ENCODE assay signal across 8 cellular contexts in the genomic region with DNA sequence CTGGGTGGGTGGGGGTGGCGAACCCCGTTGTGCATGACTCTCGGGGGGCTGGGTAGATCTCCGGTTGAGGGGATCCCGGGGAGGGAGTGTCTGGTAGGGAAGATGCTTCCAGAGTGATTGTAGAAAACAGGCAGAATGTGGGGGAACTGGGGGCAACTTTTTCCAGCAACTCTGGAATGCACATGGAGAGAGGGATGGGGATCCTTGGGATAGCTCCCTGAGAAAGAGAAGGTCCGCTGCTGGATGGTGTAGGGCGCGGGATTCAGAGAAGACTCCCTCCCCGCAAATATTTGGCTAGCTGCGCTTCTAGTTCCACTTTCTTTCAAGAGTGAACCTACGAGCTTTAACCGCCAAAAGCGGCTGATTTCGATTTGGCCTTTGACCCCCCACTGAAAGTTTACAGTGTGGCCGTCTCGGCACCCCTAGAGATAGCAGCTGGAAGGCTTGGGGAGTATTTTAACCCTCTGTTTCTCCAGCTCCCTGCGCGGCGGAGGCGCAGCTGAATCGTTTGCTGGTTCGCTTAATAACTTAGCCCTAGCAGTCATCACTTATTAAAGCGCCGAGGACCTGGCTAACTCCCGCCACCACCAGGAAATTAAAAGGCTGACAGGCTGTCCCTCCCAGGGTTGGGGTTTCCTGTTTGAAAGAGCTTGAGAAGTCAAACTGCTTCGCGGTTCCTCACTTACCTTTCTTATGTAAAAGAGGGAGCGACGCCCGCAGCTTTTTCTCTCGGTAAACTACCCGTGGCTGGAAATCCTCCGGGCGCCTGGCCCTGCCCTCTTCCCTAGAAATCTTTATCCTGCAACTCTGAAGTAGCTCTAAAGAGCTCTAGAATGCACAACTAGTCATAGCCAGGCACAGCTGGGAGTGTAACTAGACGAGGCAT. TPM values are rescaled to one million over a fixed set of nuclear protein-coding genes. Genes with fewer than 3 reads are reported as not detected.
A peak's percentile ranks its signal among the peaks of the same experiment; 100 is the strongest.
DNase-seq lines count a peak whose midpoint lies in the region; ATAC-seq and TF ChIP-seq lines count a peak whose summit lies in the region.

No MANE protein-coding gene starts in this region.

- H3K9me3 Mint-ChIP-seq in neural crest cell: no peaks in the 10 kb centered on the region

- peak overlapping the region; percentile 95 for H3K4me2 ChIP-seq in DND-41 (ENCODE audit: insufficient read depth, low read length)

- H3K79me2 ChIP-seq in DND-41 (ENCODE audit: insufficient read depth, low read length): no peaks in the 10 kb centered on the region

- peak; percentile 55 for ATAC-seq in DND-41 (ENCODE audit: insufficient read depth, low read depth)
- peak; percentile 92 for ATAC-seq in GM21619 (IDR thresholded peaks at IDR 0.05; ENCODE audit: unreplicated experiment)

- no peaks in the 10 kb centered on the region for H3K36me3 ChIP-seq in DND-41 (ENCODE audit: insufficient read depth, low read length)

- DNase-seq in DND-41 (peak; percentile 67), HuH-7.5 (ENCODE audit: low spot score) (peak; percentile 65), RPMI7951 (ENCODE audit: low read depth) (peak; percentile 91), foreskin fibroblast (peak; percentile 84 to 94), neural crest cell (ENCODE audit: low read depth, low spot score) (peak; percentile 50)
- DNase-seq in activated effector memory CD4-positive, alpha-beta T cell treated with Interleukin-2 at 50 U/mL for 16 hours: peak; percentile 44

- H3K4me3 ChIP-seq in DND-41 (ENCODE audit: low read depth in 1 of 2, low read length in 2 of 2) (peak overlapping the region; percentile 35 to 61; a peak in 3 of 4 replicates), foreskin fibroblast (ENCODE audit: low read depth in 1 of 2, low read length in 2 of 2) (peak overlapping the region; percentile 85 to 92)

- peaks cover 24% of the 10 kb centered on the region for H3K4me1 ChIP-seq in DND-41 (ENCODE audit: insufficient read depth, low read length)

- peak overlapping the region; percentile 73 for H2AFZ ChIP-seq in DND-41 (ENCODE audit: low read depth, low read length)

- H3K4me1 Mint-ChIP-seq in neural crest cell: peaks cover 54% of the 10 kb centered on the region

- H3K9ac ChIP-seq in DND-41 (ENCODE audit: low read depth, low read length): peak overlapping the region; percentile 48

- peak overlapping the region; percentile 89 for H3K27ac Mint-ChIP-seq in neural crest cell (ENCODE audit: unreplicated experiment)

- H3K9me3 ChIP-seq in DND-41 (ENCODE audit: insufficient read depth, low read length, severe bottlenecking): no peaks in the 10 kb centered on the region

- TF ChIP-seq CTCF in DND-41 (IDR thresholded peaks at IDR 0.05; ENCODE audit: borderline replicate concordance, extremely low read depth, low read length, poor library complexity, severe bottlenecking) (peak; percentile 49), foreskin fibroblast (IDR thresholded peaks at IDR 0.05; ENCODE audit: low read depth, low read length) (peak; percentile 58), neural crest cell (conservative IDR thresholded peaks at IDR 0.05) (peak; percentile 56)

- peaks cover 29% of the 10 kb centered on the region for H3K27me3 ChIP-seq in DND-41 (ENCODE audit: insufficient read depth, low read length, poor library complexity)

- peak overlapping the region; percentile 9; the same call in 1 of the 2 replicates for H3K27ac ChIP-seq in DND-41 (ENCODE audit: low read length)
- peak overlapping the region; percentile 17 for H3K27ac ChIP-seq in temporal lobe (ENCODE audit: low read depth, low read length)

- H3K36me3 Mint-ChIP-seq in neural crest cell (ENCODE audit: low read depth): no peaks in the 10 kb centered on the region

- no peaks in the 10 kb centered on the region for H4K20me1 ChIP-seq in DND-41 (ENCODE audit: insufficient read depth, low read length)

- no peaks in the 10 kb centered on the region for H3K27me3 Mint-ChIP-seq in neural crest cell (ENCODE audit: low read depth)

- peak overlapping the region; percentile 99 for H3K4me3 Mint-ChIP-seq in neural crest cell

RNA-seq across cellular contexts. Expression of gene PHLDB2, which starts 1.2 kb away (rescaled TPM):
- 92.6 and 122 TPM in 2 replicates for total RNA-seq in RPMI7951 (2014; rRNA removed; shearing (Covaris generic))
- total RNA-seq in neural crest cell (45.8 and 49.0 TPM in 2 replicates), temporal lobe (8.4 TPM)

Comparison
In these comparisons a context has a peak if more than half of its experiments do, and no peak if none do; other contexts are left out.
1. Peak in every context shown above with its lines: DNase-seq, ATAC-seq, H3K4me3 ChIP-seq and H3K27ac ChIP-seq.